24 cellular contexts compared by ENCODE assay signal in the genomic region with DNA sequence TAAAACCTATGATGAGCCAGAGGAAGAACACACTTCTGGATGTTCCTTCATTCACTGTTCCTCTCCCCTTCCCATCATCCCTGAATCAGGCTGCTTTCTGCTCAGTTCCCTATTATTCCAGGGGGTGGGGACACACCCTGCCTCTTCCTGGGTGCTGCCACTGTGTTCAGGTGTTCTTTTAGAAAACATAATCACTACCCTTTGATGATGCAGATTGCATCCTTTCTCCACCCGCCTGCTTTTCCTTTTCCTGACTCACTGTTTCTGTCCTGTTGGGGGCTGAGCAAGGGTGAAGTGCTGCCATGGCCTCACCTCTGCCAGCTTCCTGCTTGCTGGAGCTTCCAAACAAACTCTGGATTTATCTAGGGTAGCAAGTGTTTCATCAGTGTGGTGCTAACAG.
DNase-seq lines count a peak whose midpoint lies in the region; TF ChIP-seq lines count a peak whose summit lies in the region.
"Had no signal": no experiment of that assay in that cellular context is flagged by ENCODE, and none has a peak within 500 bp of the region (broad histone marks: within the 10 kb centered on the region; RNA-seq: fewer than 3 reads in every experiment).

No MANE protein-coding gene starts in this region.

- no peak for TF ChIP-seq CTCF in fibroblast of mammary gland (conservative IDR thresholded peaks at IDR 0.05; ENCODE audit: control insufficient read depth, insufficient read depth, low read depth, low read length)
- TF ChIP-seq CTCF in smooth muscle cell (IDR thresholded peaks at IDR 0.05; ENCODE audit: borderline replicate concordance, insufficient read depth, poor library complexity, severe bottlenecking) = no peak
- TF ChIP-seq CTCF in prostate gland (IDR thresholded peaks at IDR 0.05) = no peak

- no peak for TF ChIP-seq POLR2A in prostate gland (IDR thresholded peaks at IDR 0.05)

- H3K36me3 ChIP-seq in smooth muscle cell (ENCODE audit: low read depth) (no peaks in the 10 kb centered on the region), prostate gland (no peaks in the 10 kb centered on the region)
- H3K36me3 ChIP-seq: gastroesophageal sphincter, HAP-1, suprapubic skin had no signal

- H3F3A ChIP-seq in smooth muscle cell (ENCODE audit: low read depth) = no peaks in the 10 kb centered on the region

- no peak overlapping the region for H3K4me3 ChIP-seq in fibroblast of mammary gland (ENCODE audit: control insufficient read depth, low read depth, low read length)
- no peak overlapping the region for H3K4me3 ChIP-seq in smooth muscle cell
- H3K4me3 ChIP-seq in prostate gland = no peak overlapping the region
- H3K4me3 ChIP-seq: gastroesophageal sphincter, HAP-1, hepatocyte, suprapubic skin had no signal

- WGBS in smooth muscle cell (ENCODE audit: low lambda C conversion rate) = 45% methylated on average over 1 of the region's 1 CpG
- 63% methylated on average over 1 of the region's 1 CpG for WGBS in prostate gland

- no peaks in the 10 kb centered on the region for H4K20me1 ChIP-seq in smooth muscle cell (ENCODE audit: low read depth)

- H3K9me3 ChIP-seq in smooth muscle cell (replicated peaks; ENCODE audit: low read depth) = peaks cover 1% of the 10 kb centered on the region
- H3K9me3 ChIP-seq in prostate gland = no peaks in the 10 kb centered on the region
- H3K9me3 ChIP-seq: gastroesophageal sphincter, HAP-1, suprapubic skin had no signal

- H3K4me1 ChIP-seq in smooth muscle cell (ENCODE audit: low read depth) (peaks cover 6% of the 10 kb centered on the region), prostate gland (replicated peaks) (no peaks in the 10 kb centered on the region)
- H3K4me1 ChIP-seq: gastroesophageal sphincter, HAP-1, suprapubic skin had no signal

- no peak overlapping the region for H3K4me2 ChIP-seq in smooth muscle cell
- H3K4me2 ChIP-seq: hepatocyte had no signal

- H3K79me2 ChIP-seq in smooth muscle cell (ENCODE audit: low read depth) = no peaks in the 10 kb centered on the region
- H3K79me2 ChIP-seq: hepatocyte had no signal

- no peak overlapping the region for H3K9ac ChIP-seq in smooth muscle cell (ENCODE audit: low read depth)

- DNase-seq in NCI-H748 (lab: John Stamatoyannopoulos, UW; ENCODE audit: unreplicated experiment) = peak; percentile 36
- no peak for DNase-seq in NCI-H748 treated with DMSO at 0.1 percent for 48 hours (lab: John Stamatoyannopoulos, UW)
- peak; percentile 87 for DNase-seq in NCI-H69 (lab: John Stamatoyannopoulos, UW)
- DNase-seq in fibroblast of mammary gland (ENCODE audit: low read depth) = peak; percentile 24
- no peak for DNase-seq in smooth muscle cell (lab: John Stamatoyannopoulos, UW; ENCODE audit: unreplicated experiment)
- no peak for DNase-seq in prostate gland (ENCODE audit: low spot score)
- no peak for DNase-seq in DMS 273 treated with DMSO at 0.1 percent for 48 hours (lab: John Stamatoyannopoulos, UW)
- DNase-seq in central memory CD4-positive, alpha-beta T cell = no peak
- DNase-seq: 8988T; activated CD4-positive, alpha-beta memory T cell treated with anti-CD3 and anti-CD28 coated beads for 36 hours; activated CD8-positive, alpha-beta memory T cell treated with anti-CD3 and anti-CD28 coated beads, Interleukin-2, amount 50 U/mL, for 48 hours; activated naive CD4-positive, alpha-beta T cell treated with Interleukin-2 at 50 U/mL for 16 hours; Calu3; Karpas-422; MV-4-11; NCI-H187; NCI-H2171 treated with DMSO at 0.1 percent for 48 hours; NCI-H510A treated with DMSO at 0.1 percent for 48 hours; stimulated activated naive CD4-positive, alpha-beta T cell; T-helper 17 cell had no signal

- H3K27me3 ChIP-seq in smooth muscle cell (ENCODE audit: low read depth) (no peaks in the 10 kb centered on the region), prostate gland (replicated peaks; ENCODE audit: insufficient read depth) (no peaks in the 10 kb centered on the region)
- H3K27me3 ChIP-seq: gastroesophageal sphincter, hepatocyte, suprapubic skin had no signal

- intact Hi-C loops in prostate gland (cut with DNase I) = no loop called here

- peak overlapping the region; percentile 8 for H2AFZ ChIP-seq in smooth muscle cell (ENCODE audit: low read depth)
- H2AFZ ChIP-seq: hepatocyte had no signal

- peak overlapping the region; percentile 78 for H3K27ac ChIP-seq in smooth muscle cell (ENCODE audit: low read depth)
- no peak overlapping the region for H3K27ac ChIP-seq in prostate gland
- H3K27ac ChIP-seq: gastroesophageal sphincter, hepatocyte, suprapubic skin had no signal

Comparison
In these comparisons a context has a peak if more than half of its experiments do, and no peak if none do; other contexts are left out.
1. DNase-seq: peak in NCI-H748 (single experiment), NCI-H69 (single experiment) and fibroblast of mammary gland (single experiment); none in NCI-H748 treated with DMSO at 0.1 percent for 48 hours (single experiment), smooth muscle cell (single experiment), prostate gland (single experiment), DMS 273 treated with DMSO at 0.1 percent for 48 hours (single experiment) and central memory CD4-positive, alpha-beta T cell (single experiment).